Comparison of ENCODE assay signal across 1 cellular context in genomic region chr9:100346836-100347235, GRCh38.
TF ChIP-seq lines count a peak whose summit lies in the region.

No MANE protein-coding gene starts in this region.

TF ChIP-seq in GM12878, 131 proteins besides CTCF, POLR2A, EP300 and RAD21 (continued from another document):
- TF ChIP-seq ELK1 (IDR thresholded peaks at IDR 0.05; ENCODE audit: low read depth, low read length) (no peak), RBBP5 (conservative IDR thresholded peaks at IDR 0.05) (no peak), SMAD5 (IDR thresholded peaks at IDR 0.05; ENCODE audit: low read depth) (no peak)
